Comparison of ENCODE assay signal across 22 cellular contexts in the genomic region with DNA sequence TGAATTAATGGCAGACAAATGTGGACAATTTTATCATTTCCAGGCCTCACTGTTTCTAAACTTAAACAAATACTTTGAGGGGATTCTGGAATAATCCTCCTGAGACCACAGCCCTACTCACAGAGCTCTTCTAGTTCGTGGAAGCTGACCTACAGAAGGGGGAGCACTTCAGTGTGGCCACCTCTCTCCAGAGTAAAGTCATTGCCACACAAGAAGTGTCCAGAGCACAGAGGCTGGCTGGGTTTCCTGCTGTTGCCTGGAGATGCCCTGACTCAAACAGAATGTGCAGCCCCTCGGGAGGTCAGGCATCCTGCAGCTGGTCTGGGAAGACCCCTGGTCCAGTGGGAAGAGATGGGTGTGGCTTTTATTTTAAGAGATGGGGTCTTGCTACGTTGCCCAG.
DNase-seq lines count a peak whose midpoint lies in the region; ATAC-seq, FAIRE-seq and TF ChIP-seq lines count a peak whose summit lies in the region.
"Had no signal": no experiment of that assay in that cellular context is flagged by ENCODE, and none has a peak within 500 bp of the region (broad histone marks: within the 10 kb centered on the region; RNA-seq: fewer than 3 reads in every experiment).

No MANE protein-coding gene starts in this region.

- CTCF ChIA-PET in Calu3 (lab: Charles Lee): no interaction called here
- CTCF ChIA-PET in activated CD4-positive, alpha-beta T cell treated with anti-CD3 and anti-CD28 coated beads, Interleukin-2, amount 10 ng/mL, durations not matched to agents 7 days and 5 days (lab: Charles Lee): no interaction called here

- no peaks in the 10 kb centered on the region for H3K27me3 ChIP-seq in RWPE2 (ENCODE audit: insufficient read depth, poor library complexity, severe bottlenecking)
- no peaks in the 10 kb centered on the region for H3K27me3 ChIP-seq in keratinocyte (ENCODE audit: control insufficient read depth, extremely low read depth, insufficient read depth, low read length)
- H3K27me3 ChIP-seq in pancreas: no peaks in the 10 kb centered on the region
- H3K27me3 ChIP-seq in BE2C: 0 out of 2 replicates have a peak, but pooled peaks cover 3% of the 10 kb centered on the region

- H4K20me1 ChIP-seq in keratinocyte (ENCODE audit: control insufficient read depth, extremely low read depth, insufficient read depth, low read length): no peaks in the 10 kb centered on the region

- H3K4me1 Mint-ChIP-seq in Calu3 (ENCODE audit: low read depth, unreplicated experiment): peaks cover 80% of the 10 kb centered on the region
- H3K4me1 Mint-ChIP-seq in activated CD4-positive, alpha-beta T cell treated with anti-CD3 and anti-CD28 coated beads, Interleukin-2, amount 10 ng/mL, durations not matched to agents 7 days and 5 days: no peaks in the 10 kb centered on the region
- H3K4me1 Mint-ChIP-seq: CD4-positive, alpha-beta memory T cell had no signal

- POLR2A ChIA-PET in activated CD4-positive, alpha-beta T cell treated with anti-CD3 and anti-CD28 coated beads, Interleukin-2, amount 10 ng/mL, durations not matched to agents 7 days and 5 days (lab: Charles Lee): no interaction called here

- no peaks in the 10 kb centered on the region for H3K9me1 ChIP-seq in keratinocyte (ENCODE audit: control insufficient read depth, extremely low read depth, insufficient read depth, low read length)

- H3K4me2 ChIP-seq in keratinocyte (ENCODE audit: control insufficient read depth, extremely low read depth, insufficient read depth, low read depth, low read length): no peak overlapping the region

- H3K9me3 Mint-ChIP-seq in Calu3 (ENCODE audit: low read depth, unreplicated experiment): peaks cover 3% of the 10 kb centered on the region
- H3K9me3 Mint-ChIP-seq in activated CD4-positive, alpha-beta T cell treated with anti-CD3 and anti-CD28 coated beads, Interleukin-2, amount 10 ng/mL, durations not matched to agents 7 days and 5 days: no peaks in the 10 kb centered on the region

- H3K36me3 ChIP-seq in RWPE2 (ENCODE audit: low read depth) (no peaks in the 10 kb centered on the region), keratinocyte (ENCODE audit: control insufficient read depth in 2 of 2, extremely low read depth in 1 of 2, insufficient read depth in 2 of 2, low read length in 2 of 2) (no peaks in the 10 kb centered on the region), pancreas (no peaks in the 10 kb centered on the region), BE2C (no peaks in the 10 kb centered on the region)

- no peak for DNase-seq in Calu3
- DNase-seq in RWPE2 (ENCODE audit: low spot score): no peak
- DNase-seq in keratinocyte (ENCODE audit: low read depth, low spot score): no peak
- no peak for DNase-seq in pancreas
- no peak for DNase-seq in activated CD4-positive, alpha-beta T cell treated with anti-CD3 and anti-CD28 coated beads, Interleukin-2, amount 10 ng/mL, durations not matched to agents 7 days and 5 days
- DNase-seq in OCI-M1 (lab: John Stamatoyannopoulos, UW): no peak
- DNase-seq in BE2C: no peak
- DNase-seq: AML-193; CD4-positive, alpha-beta memory T cell; DMS53; EL; KBM-7; MV-4-11; NCI-H1417; NCI-H187; NCI-H2107; NCI-H510A treated with DMSO at 0.1 percent for 48 hours; NCI-H774; SW 1271 had no signal

- H2AFZ ChIP-seq in keratinocyte (ENCODE audit: control insufficient read depth, low read length): no peak overlapping the region

- intact Hi-C loops in Calu3 (cut with micrococcal nuclease; ENCODE audit: unreplicated experiment): no loop called here
- intact Hi-C loops in pancreas (cut with DNase I): no loop called here

- dilution Hi-C loops in keratinocyte (cut with MboI; ENCODE audit: extremely low pct_ligation_motif_present, low sequenced_read_pairs): no loop called here

- WGBS in pancreas, 2 donors: 61 to 69% methylated on average over 3 of the region's 3 CpGs

- H3K4me3 ChIP-seq in RWPE2 (ENCODE audit: severe bottlenecking) (no peak overlapping the region), keratinocyte (ENCODE audit: control insufficient read depth in 2 of 3, extremely low read depth in 1 of 3, insufficient read depth in 2 of 3, low read depth in 1 of 3, low read length in 3 of 3) (no peak overlapping the region), pancreas (no peak overlapping the region), BE2C (ENCODE audit: low read depth, low read length) (no peak overlapping the region)

- H3K36me3 Mint-ChIP-seq in Calu3 (ENCODE audit: insufficient read depth, unreplicated experiment): peaks cover 39% of the 10 kb centered on the region
- H3K36me3 Mint-ChIP-seq in activated CD4-positive, alpha-beta T cell treated with anti-CD3 and anti-CD28 coated beads, Interleukin-2, amount 10 ng/mL, durations not matched to agents 7 days and 5 days (ENCODE audit: low read depth): no peaks in the 10 kb centered on the region
- H3K36me3 Mint-ChIP-seq: CD4-positive, alpha-beta memory T cell had no signal

- peak overlapping the region; percentile 0 for H3K9ac ChIP-seq in keratinocyte (ENCODE audit: control insufficient read depth, extremely low read depth, insufficient read depth, low read length)

- H3K79me2 ChIP-seq in keratinocyte (ENCODE audit: control insufficient read depth, insufficient read depth, low read length): no peaks in the 10 kb centered on the region

- no peak overlapping the region for H3K4me3 Mint-ChIP-seq in Calu3 (ENCODE audit: low read depth, unreplicated experiment)
- H3K4me3 Mint-ChIP-seq in activated CD4-positive, alpha-beta T cell treated with anti-CD3 and anti-CD28 coated beads, Interleukin-2, amount 10 ng/mL, durations not matched to agents 7 days and 5 days: no peak overlapping the region
- H3K4me3 Mint-ChIP-seq: CD4-positive, alpha-beta memory T cell had no signal

- TF ChIP-seq CTCF in Calu3 (IDR thresholded peaks at IDR 0.05; ENCODE audit: unreplicated experiment): no peak
- TF ChIP-seq CTCF in RWPE2 (IDR thresholded peaks at IDR 0.05; ENCODE audit: poor library complexity, severe bottlenecking): no peak
- TF ChIP-seq CTCF in keratinocyte (optimal IDR thresholded peaks at IDR 0.05 in 1 of 3, IDR thresholded peaks at IDR 0.05 in 1 of 3, conservative IDR thresholded peaks at IDR 0.05 in 1 of 3; ENCODE audit: extremely low read depth in 1 of 3, insufficient read depth in 2 of 3, low read length in 3 of 3): peak in 1 of 3 experiments; percentile 3
- TF ChIP-seq CTCF in pancreas (IDR thresholded peaks at IDR 0.05): no peak
- TF ChIP-seq CTCF in BE2C (IDR thresholded peaks at IDR 0.05; ENCODE audit: low read depth, low read length): no peak

- ATAC-seq in RWPE2 (ENCODE audit: low read depth) (no peak), pancreas (peak; percentile 25 to 56 (median 40)), HG02981 (IDR thresholded peaks at IDR 0.05; ENCODE audit: unreplicated experiment) (no peak)

- peaks cover 25% of the 10 kb centered on the region for H3K4me1 ChIP-seq in RWPE2 (ENCODE audit: insufficient read depth, poor library complexity, severe bottlenecking)
- H3K4me1 ChIP-seq in keratinocyte (ENCODE audit: control insufficient read depth, extremely low read depth, insufficient read depth, low read length): peaks cover 36% of the 10 kb centered on the region
- H3K4me1 ChIP-seq in pancreas: peaks cover 27 to 49% (median 36%) of the 10 kb centered on the region in 3 donors
- no peaks in the 10 kb centered on the region for H3K4me1 ChIP-seq in BE2C

- FAIRE-seq in keratinocyte (lab: Jason Lieb, UNC): no peak
- no peak for FAIRE-seq in pancreas (lab: Jason Lieb, UNC)
- FAIRE-seq: GM12891, H54 had no signal

- H3K9me3 ChIP-seq in RWPE2 (ENCODE audit: severe bottlenecking) (no peaks in the 10 kb centered on the region), keratinocyte (ENCODE audit: control insufficient read depth, low read depth, low read length) (peaks cover 2% of the 10 kb centered on the region), pancreas (no peaks in the 10 kb centered on the region), BE2C (no peaks in the 10 kb centered on the region; the same call in 1 of the 2 replicates)

- no TSS peak for BruUV-seq in Calu3 (replicated peaks; lab: Mats Ljungman, UMichigan)

- H3K27ac ChIP-seq in RWPE2 (ENCODE audit: poor library complexity, severe bottlenecking) (peak overlapping the region; percentile 33), keratinocyte (ENCODE audit: control insufficient read depth, insufficient read depth, low read length) (peak overlapping the region; percentile 15), pancreas (peak overlapping the region; percentile 44 to 95 (median 78))

- H3K27me3 Mint-ChIP-seq in Calu3 (ENCODE audit: unreplicated experiment): no peaks in the 10 kb centered on the region
- peaks cover 35% of the 10 kb centered on the region for H3K27me3 Mint-ChIP-seq in activated CD4-positive, alpha-beta T cell treated with anti-CD3 and anti-CD28 coated beads, Interleukin-2, amount 10 ng/mL, durations not matched to agents 7 days and 5 days

- H3K27ac Mint-ChIP-seq in Calu3 (ENCODE audit: unreplicated experiment): peak overlapping the region; percentile 85
- no peak overlapping the region for H3K27ac Mint-ChIP-seq in activated CD4-positive, alpha-beta T cell treated with anti-CD3 and anti-CD28 coated beads, Interleukin-2, amount 10 ng/mL, durations not matched to agents 7 days and 5 days
- H3K27ac Mint-ChIP-seq: CD4-positive, alpha-beta memory T cell had no signal

Comparison
In these comparisons a context has a peak if more than half of its experiments do, and no peak if none do; other contexts are left out.
1. ATAC-seq: peak in pancreas (4 of 4); none in RWPE2 (single experiment) and HG02981 (single experiment).
2. H3K27ac ChIP-seq: peak in every context shown above with its lines; median percentile 78 in pancreas; 33 in RWPE2; 15 in keratinocyte.